In genomic region chr6:157830354-157831017, GRCh38 we compare ENCODE assay signal across 8 cellular contexts. TPM values are rescaled to one million over a fixed set of nuclear protein-coding genes. Genes with fewer than 3 reads are reported as not detected.
DNase-seq lines count a peak whose midpoint lies in the region; ATAC-seq and TF ChIP-seq lines count a peak whose summit lies in the region.

No MANE protein-coding gene starts in this region.

- H3K27me3 Mint-ChIP-seq in activated CD4-positive, alpha-beta memory T cell treated with anti-CD3 and anti-CD28 coated beads for 36 hours: no peaks in the 10 kb centered on the region
- no peaks in the 10 kb centered on the region for H3K27me3 Mint-ChIP-seq in activated CD4-positive, alpha-beta memory T cell treated with anti-CD3 and anti-CD28 coated beads, Interleukin-2, amount 10 ng/mL, durations not matched to agents 7 days and 5 days
- peaks cover 1% of the 10 kb centered on the region for H3K27me3 Mint-ChIP-seq in activated T-helper 2 cell treated with anti-CD3 and anti-CD28 coated beads, Interferon-gamma antibody, Interleukin-2, Interleukin-4, amounts not matched to agents 10 μg/mL and 5 μg/mL and 100 μg/mL, durations not matched to agents 14 hours and 24 hours and 36 hours (ENCODE audit: low read depth)
- H3K27me3 Mint-ChIP-seq in stimulated activated naive CD8-positive, alpha-beta T cell treated with anti-CD3 and anti-CD28 coated beads, Interleukin-15, Interleukin-2, amounts not matched to agents 100 ng/mL and 50 ng/mL, for 24 hours: no peaks in the 10 kb centered on the region

- peaks cover 0 to 2% (median 0%) of the 10 kb centered on the region in 3 donors for H3K36me3 ChIP-seq in tibial nerve

- H3K4me3 Mint-ChIP-seq in activated CD4-positive, alpha-beta memory T cell treated with anti-CD3 and anti-CD28 coated beads for 36 hours: peak overlapping the region; percentile 20
- H3K4me3 Mint-ChIP-seq in activated CD4-positive, alpha-beta memory T cell treated with anti-CD3 and anti-CD28 coated beads, Interleukin-2, amount 10 ng/mL, durations not matched to agents 7 days and 5 days: no peak overlapping the region
- H3K4me3 Mint-ChIP-seq in activated T-helper 2 cell treated with anti-CD3 and anti-CD28 coated beads, Interferon-gamma antibody, Interleukin-2, Interleukin-4, amounts not matched to agents 10 μg/mL and 5 μg/mL and 100 μg/mL, durations not matched to agents 14 hours and 24 hours and 36 hours (ENCODE audit: low read depth): no peak overlapping the region
- H3K4me3 Mint-ChIP-seq in stimulated activated naive CD8-positive, alpha-beta T cell treated with anti-CD3 and anti-CD28 coated beads, Interleukin-15, Interleukin-2, amounts not matched to agents 100 ng/mL and 50 ng/mL, for 24 hours: peak overlapping the region; percentile 75

- no peak for TF ChIP-seq EP300 in tibial nerve (IDR thresholded peaks at IDR 0.05)

- peak overlapping the region; percentile 62 for H3K27ac Mint-ChIP-seq in activated CD4-positive, alpha-beta memory T cell treated with anti-CD3 and anti-CD28 coated beads for 36 hours
- no peak overlapping the region for H3K27ac Mint-ChIP-seq in activated CD4-positive, alpha-beta memory T cell treated with anti-CD3 and anti-CD28 coated beads, Interleukin-2, amount 10 ng/mL, durations not matched to agents 7 days and 5 days
- peak overlapping the region; percentile 36 for H3K27ac Mint-ChIP-seq in activated T-helper 2 cell treated with anti-CD3 and anti-CD28 coated beads, Interferon-gamma antibody, Interleukin-2, Interleukin-4, amounts not matched to agents 10 μg/mL and 5 μg/mL and 100 μg/mL, durations not matched to agents 14 hours and 24 hours and 36 hours
- peak overlapping the region; percentile 90 for H3K27ac Mint-ChIP-seq in stimulated activated naive CD8-positive, alpha-beta T cell treated with anti-CD3 and anti-CD28 coated beads, Interleukin-15, Interleukin-2, amounts not matched to agents 100 ng/mL and 50 ng/mL, for 24 hours

- H3K9me3 ChIP-seq in tibial nerve: no peaks in the 10 kb centered on the region

- TF ChIP-seq CTCF in tibial nerve (IDR thresholded peaks at IDR 0.05): no peak

- peaks cover 34% of the 10 kb centered on the region for H3K9me3 Mint-ChIP-seq in activated CD4-positive, alpha-beta memory T cell treated with anti-CD3 and anti-CD28 coated beads for 36 hours
- H3K9me3 Mint-ChIP-seq in activated CD4-positive, alpha-beta memory T cell treated with anti-CD3 and anti-CD28 coated beads, Interleukin-2, amount 10 ng/mL, durations not matched to agents 7 days and 5 days: peaks cover 19% of the 10 kb centered on the region
- H3K9me3 Mint-ChIP-seq in activated T-helper 2 cell treated with anti-CD3 and anti-CD28 coated beads, Interferon-gamma antibody, Interleukin-2, Interleukin-4, amounts not matched to agents 10 μg/mL and 5 μg/mL and 100 μg/mL, durations not matched to agents 14 hours and 24 hours and 36 hours: peaks cover 31% of the 10 kb centered on the region
- peaks cover 14% of the 10 kb centered on the region for H3K9me3 Mint-ChIP-seq in stimulated activated naive CD8-positive, alpha-beta T cell treated with anti-CD3 and anti-CD28 coated beads, Interleukin-15, Interleukin-2, amounts not matched to agents 100 ng/mL and 50 ng/mL, for 24 hours

- peak; percentile 84 for ATAC-seq in HG03097 (IDR thresholded peaks at IDR 0.05; ENCODE audit: low FRiP score, unreplicated experiment)
- no peak for ATAC-seq in left ventricle myocardium superior
- no peak for ATAC-seq in SK-N-SH treated with all-trans-retinoic acid at 6 μM for 48 hours

- no peak overlapping the region for H3K4me3 ChIP-seq in tibial nerve

- CTCF ChIA-PET in activated CD4-positive, alpha-beta memory T cell treated with anti-CD3 and anti-CD28 coated beads for 36 hours (lab: Charles Lee): interaction anchor here (1.4 to 6.8 kb wide), 3 partner anchors 43 to 74 kb away, joined by 4 to 39 read pairs (median 11); no protein-coding TSS in a partner anchor
- CTCF ChIA-PET in activated CD4-positive, alpha-beta memory T cell treated with anti-CD3 and anti-CD28 coated beads, Interleukin-2, amount 10 ng/mL, durations not matched to agents 7 days and 5 days (lab: Charles Lee): interaction anchor here (1.7 kb wide), 1 partner anchor 196 kb away, joined by 3 read pairs; no protein-coding TSS in a partner anchor

- DNase-seq in activated CD4-positive, alpha-beta memory T cell treated with anti-CD3 and anti-CD28 coated beads for 36 hours: no peak
- DNase-seq in activated CD4-positive, alpha-beta memory T cell treated with anti-CD3 and anti-CD28 coated beads, Interleukin-2, amount 10 ng/mL, durations not matched to agents 7 days and 5 days: no peak
- no peak for DNase-seq in activated T-helper 2 cell treated with anti-CD3 and anti-CD28 coated beads, Interferon-gamma antibody, Interleukin-2, Interleukin-4, amounts not matched to agents 10 μg/mL and 5 μg/mL and 100 μg/mL, durations not matched to agents 14 hours and 24 hours and 36 hours (ENCODE audit: low spot score)
- DNase-seq in tibial nerve (ENCODE audit: low spot score in 2 of 2) (no peak), left ventricle myocardium superior (no peak)

- intact Hi-C loops in activated CD4-positive, alpha-beta memory T cell treated with anti-CD3 and anti-CD28 coated beads for 36 hours (cut with micrococcal nuclease): loop anchor here (5.0 kb wide), 1 partner anchor 42 kb away; no protein-coding TSS in a partner anchor
- intact Hi-C loops in activated T-helper 2 cell treated with anti-CD3 and anti-CD28 coated beads, Interferon-gamma antibody, Interleukin-2, Interleukin-4, amounts not matched to agents 10 μg/mL and 5 μg/mL and 100 μg/mL, durations not matched to agents 14 hours and 24 hours and 36 hours (cut with micrococcal nuclease): loop anchor here (2.0 kb wide), 1 partner anchor 36 kb away; no protein-coding TSS in a partner anchor
- intact Hi-C loops in left ventricle myocardium superior (cut with micrococcal nuclease): no loop called here

- 73 to 82% methylated on average over 6 of the region's 6 CpGs for WGBS in tibial nerve, 2 donors

- peaks cover 51% of the 10 kb centered on the region for H3K36me3 Mint-ChIP-seq in activated CD4-positive, alpha-beta memory T cell treated with anti-CD3 and anti-CD28 coated beads for 36 hours
- H3K36me3 Mint-ChIP-seq in activated CD4-positive, alpha-beta memory T cell treated with anti-CD3 and anti-CD28 coated beads, Interleukin-2, amount 10 ng/mL, durations not matched to agents 7 days and 5 days (ENCODE audit: low read depth): peaks cover 54% of the 10 kb centered on the region
- H3K36me3 Mint-ChIP-seq in activated T-helper 2 cell treated with anti-CD3 and anti-CD28 coated beads, Interferon-gamma antibody, Interleukin-2, Interleukin-4, amounts not matched to agents 10 μg/mL and 5 μg/mL and 100 μg/mL, durations not matched to agents 14 hours and 24 hours and 36 hours (ENCODE audit: low read depth): peaks cover 60% of the 10 kb centered on the region
- peaks cover 67% of the 10 kb centered on the region for H3K36me3 Mint-ChIP-seq in stimulated activated naive CD8-positive, alpha-beta T cell treated with anti-CD3 and anti-CD28 coated beads, Interleukin-15, Interleukin-2, amounts not matched to agents 100 ng/mL and 50 ng/mL, for 24 hours (ENCODE audit: low read depth)

- H3K4me1 Mint-ChIP-seq in activated CD4-positive, alpha-beta memory T cell treated with anti-CD3 and anti-CD28 coated beads for 36 hours (ENCODE audit: low read depth): peaks cover 69% of the 10 kb centered on the region
- peaks cover 50% of the 10 kb centered on the region for H3K4me1 Mint-ChIP-seq in activated CD4-positive, alpha-beta memory T cell treated with anti-CD3 and anti-CD28 coated beads, Interleukin-2, amount 10 ng/mL, durations not matched to agents 7 days and 5 days
- H3K4me1 Mint-ChIP-seq in activated T-helper 2 cell treated with anti-CD3 and anti-CD28 coated beads, Interferon-gamma antibody, Interleukin-2, Interleukin-4, amounts not matched to agents 10 μg/mL and 5 μg/mL and 100 μg/mL, durations not matched to agents 14 hours and 24 hours and 36 hours (ENCODE audit: low read depth): peaks cover 50% of the 10 kb centered on the region
- H3K4me1 Mint-ChIP-seq in stimulated activated naive CD8-positive, alpha-beta T cell treated with anti-CD3 and anti-CD28 coated beads, Interleukin-15, Interleukin-2, amounts not matched to agents 100 ng/mL and 50 ng/mL, for 24 hours (ENCODE audit: low read depth): peaks cover 79% of the 10 kb centered on the region

- peaks cover 0 to 59% (median 30%) of the 10 kb centered on the region in 4 donors for H3K4me1 ChIP-seq in tibial nerve

- no peaks in the 10 kb centered on the region for H3K27me3 ChIP-seq in tibial nerve

- no peak overlapping the region for H3K27ac ChIP-seq in tibial nerve

- no peak for TF ChIP-seq POLR2A in tibial nerve (IDR thresholded peaks at IDR 0.05)

- POLR2A ChIA-PET in activated CD4-positive, alpha-beta memory T cell treated with anti-CD3 and anti-CD28 coated beads for 36 hours (lab: Charles Lee): interaction anchor here (1.2 to 2.1 kb wide), 5 partner anchors 13 to 75 kb away, joined by 3 to 8 read pairs (median 6); no protein-coding TSS in a partner anchor
- POLR2A ChIA-PET in activated CD4-positive, alpha-beta memory T cell treated with anti-CD3 and anti-CD28 coated beads, Interleukin-2, amount 10 ng/mL, durations not matched to agents 7 days and 5 days (lab: Charles Lee): interaction anchor here (1.5 kb wide), 1 partner anchor 69 kb away, joined by 4 read pairs; no protein-coding TSS in a partner anchor

RNA-seq across cellular contexts. Expression of gene SNX9, which starts 7.4 kb away (rescaled TPM):
- total RNA-seq in activated CD4-positive, alpha-beta memory T cell treated with anti-CD3 and anti-CD28 coated beads for 36 hours: 10 to 100 TPM; 59.3 to 59.7 TPM
- total RNA-seq in activated CD4-positive, alpha-beta memory T cell treated with anti-CD3 and anti-CD28 coated beads, Interleukin-2, amount 10 ng/mL, durations not matched to agents 7 days and 5 days: 10 to 100 TPM; 39.8 to 40.1 TPM
- total RNA-seq in activated T-helper 2 cell treated with anti-CD3 and anti-CD28 coated beads, Interferon-gamma antibody, Interleukin-2, Interleukin-4, amounts not matched to agents 10 μg/mL and 5 μg/mL and 100 μg/mL, durations not matched to agents 14 hours and 24 hours and 36 hours: 55.3 and 55.6 TPM in 2 replicates
- total RNA-seq in tibial nerve: 10 to 100 TPM; 61.2 to 69.2 (median 63.9) TPM
- total RNA-seq in left ventricle myocardium superior: 31.6 TPM

Comparison
In these comparisons a context has a peak if more than half of its experiments do, and no peak if none do; other contexts are left out.
1. H3K4me3 Mint-ChIP-seq: peak in activated CD4-positive, alpha-beta memory T cell treated with anti-CD3 and anti-CD28 coated beads for 36 hours (single experiment) and stimulated activated naive CD8-positive, alpha-beta T cell treated with anti-CD3 and anti-CD28 coated beads, Interleukin-15, Interleukin-2, amounts not matched to agents 100 ng/mL and 50 ng/mL, for 24 hours (single experiment); none in activated CD4-positive, alpha-beta memory T cell treated with anti-CD3 and anti-CD28 coated beads, Interleukin-2, amount 10 ng/mL, durations not matched to agents 7 days and 5 days (single experiment) and activated T-helper 2 cell treated with anti-CD3 and anti-CD28 coated beads, Interferon-gamma antibody, Interleukin-2, Interleukin-4, amounts not matched to agents 10 μg/mL and 5 μg/mL and 100 μg/mL, durations not matched to agents 14 hours and 24 hours and 36 hours (single experiment).